ENCODE assay signal across 8 cellular contexts in the genomic region with DNA sequence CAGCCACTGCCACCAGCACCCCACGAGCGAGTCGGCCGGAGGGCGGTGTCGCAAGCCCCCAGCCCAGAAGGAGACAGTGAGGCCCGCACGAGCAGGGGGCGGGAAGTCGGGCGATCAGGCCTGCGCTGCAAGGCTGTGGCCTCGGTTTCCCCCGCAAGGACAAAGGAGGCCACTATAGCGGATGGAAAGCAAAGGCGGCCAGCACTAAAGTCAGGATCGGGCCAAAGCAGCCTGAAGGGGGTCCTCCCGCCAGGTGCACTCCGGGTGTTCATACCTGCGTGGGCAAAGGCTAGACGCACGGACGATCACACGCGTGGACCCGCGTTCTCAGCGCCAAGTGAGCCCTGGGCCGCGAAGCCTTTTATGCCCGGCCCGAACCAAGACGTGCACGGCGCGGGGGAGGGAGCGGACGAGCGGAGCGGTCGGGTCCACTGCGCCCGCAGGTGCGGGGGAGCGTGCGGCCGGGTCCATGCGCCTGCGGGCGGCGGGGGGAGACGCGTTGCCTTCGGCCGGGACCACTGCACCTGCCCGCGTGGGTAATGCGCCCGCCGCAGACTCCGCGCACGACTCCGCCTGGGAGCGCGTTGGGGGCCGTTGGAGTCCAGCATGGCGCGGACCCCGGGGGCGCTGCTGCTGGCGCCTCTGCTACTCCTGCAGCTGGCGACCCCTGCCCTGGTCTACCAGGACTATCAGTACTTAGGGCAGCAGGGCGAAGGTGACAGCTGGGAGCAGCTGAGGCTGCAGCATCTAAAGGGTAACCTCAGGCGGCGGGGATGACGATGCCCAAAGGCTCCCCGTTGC. TPM values are rescaled to one million over a fixed set of nuclear protein-coding genes. Genes with fewer than 3 reads are reported as not detected.
DNase-seq lines count a peak whose midpoint lies in the region; ATAC-seq and TF ChIP-seq lines count a peak whose summit lies in the region.

A gene (minus strand): TSS at position 335 of the 801 bp plus-strand sequence. CDS start 539 bp downstream, outside the sequence.
A gene (plus strand): TSS at position 604 of the 801 bp plus-strand sequence. CDS start 3 bp downstream, at position 607.

- peak within 1 kb of the TSS; percentile 97 for H3K4me3 ChIP-seq in H7 (ENCODE audit: insufficient read depth, low read depth, low read length)
- peak within 1 kb of the TSS; percentile 76 to 90 for H3K4me3 ChIP-seq in left lung

- H3K4me1 ChIP-seq in left lung: peaks cover 18 to 34% of the 10 kb centered on the region in 2 donors

- H3K36me3 ChIP-seq in H7 (replicated peaks; ENCODE audit: control insufficient read depth, insufficient read depth, low read length) (peaks cover 14% of the 10 kb centered on the region), left lung (peaks cover 0 to 17% of the 10 kb centered on the region in 2 donors)

- H3K27me3 ChIP-seq in H7 (ENCODE audit: control insufficient read depth, insufficient read depth, low read length): peaks cover 9% of the 10 kb centered on the region
- peaks cover 0 to 25% of the 10 kb centered on the region in 2 donors for H3K27me3 ChIP-seq in left lung

- peak; percentile 93 for ATAC-seq in left lung
- ATAC-seq in GM21515 (IDR thresholded peaks at IDR 0.05; ENCODE audit: unreplicated experiment): no peak

- no peaks in the 10 kb centered on the region for H3K9me3 ChIP-seq in left lung

- TF ChIP-seq CTCF in left lung (IDR thresholded peaks at IDR 0.05): no peak

- intact Hi-C loops in left lung (cut with DNase I): loop anchor here in 1 of 2 donors (5.0 kb wide), 1 partner anchor 34 kb away; no protein-coding TSS in a partner anchor

- peak within 1 kb of the TSS; percentile 19 to 63 for H3K27ac ChIP-seq in left lung

- DNase-seq in AG20443 (ENCODE audit: low spot score) (peak; percentile 88), H7 (peak; percentile 97), NCI-H446 treated with DMSO at 0.1 percent for 48 hours (lab: John Stamatoyannopoulos, UW) (peak; percentile 33), dermis blood vessel endothelial cell (peak; percentile 84), left lung (peak; percentile 79 to 92)
- peak; percentile 74 for DNase-seq in activated CD4-positive, alpha-beta T cell treated with anti-CD3 and anti-CD28 coated beads, Interleukin-2, amount 50 U/mL, for 1 hour
- DNase-seq in stimulated activated CD4-positive, alpha-beta T cell treated with anti-CD3 and anti-CD28 coated beads, Interleukin-2, amount 100 ng/mL, for 48 hours: peak; percentile 68 to 81

RNA-seq across cellular contexts. Expression of the first gene that starts in this region (rescaled TPM):
- total RNA-seq in H7 (2014; rRNA removed; shearing (Covaris generic)): 508 and 571 TPM in 2 replicates
- 214 and 278 TPM in 2 replicates for total RNA-seq in dermis blood vessel endothelial cell
- 100 to 1,000 TPM; 186 to 217 TPM for total RNA-seq in left lung

RNA-seq across cellular contexts. Expression of the second gene that starts in this region (rescaled TPM):
- not detected in 2 replicates for total RNA-seq in H7 (2014; rRNA removed; shearing (Covaris generic))
- total RNA-seq in dermis blood vessel endothelial cell (0.23 TPM in 1 of 2 replicates, not detected in the other), left lung (1 to 10 TPM; 6.6 to 9.0 TPM)

Comparison
In these comparisons a context has a peak if more than half of its experiments do, and no peak if none do; other contexts are left out.
1. DNase-seq: peak in every context shown above with its lines; median percentile 97 in H7; 88 in AG20443; 86 in left lung; 84 in dermis blood vessel endothelial cell; 74 in stimulated activated CD4-positive, alpha-beta T cell treated with anti-CD3 and anti-CD28 coated beads, Interleukin-2, amount 100 ng/mL, for 48 hours; 74 in activated CD4-positive, alpha-beta T cell treated with anti-CD3 and anti-CD28 coated beads, Interleukin-2, amount 50 U/mL, for 1 hour; 33 in NCI-H446 treated with DMSO at 0.1 percent for 48 hours.